10 cellular contexts compared by ENCODE assay signal in the genomic region with DNA sequence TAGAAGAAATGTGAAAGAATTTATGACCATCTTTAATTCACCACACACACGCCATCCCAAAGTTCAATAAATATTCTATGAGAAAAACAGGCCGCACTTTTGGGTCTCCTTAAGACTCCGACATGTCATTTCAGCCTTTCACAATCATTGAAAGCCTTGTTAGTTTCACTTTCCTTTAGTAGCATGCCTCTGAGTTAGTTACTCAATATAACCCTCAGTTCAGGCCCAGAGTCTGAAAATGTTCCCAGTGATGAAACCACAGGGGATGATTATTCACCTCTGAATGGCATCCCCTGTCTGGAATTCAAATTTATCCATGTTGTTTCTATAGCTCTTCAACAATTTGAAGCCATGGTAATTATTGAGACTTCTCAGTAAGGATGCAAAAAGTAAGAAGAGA.
DNase-seq lines count a peak whose midpoint lies in the region; TF ChIP-seq lines count a peak whose summit lies in the region.
"Had no signal": no experiment of that assay in that cellular context is flagged by ENCODE, and none has a peak within 500 bp of the region (broad histone marks: within the 10 kb centered on the region; RNA-seq: fewer than 3 reads in every experiment).

No MANE protein-coding gene starts in this region.

- peak; percentile 65 for DNase-seq in GM12865 (ENCODE audit: low read depth)
- peak; percentile 4 for DNase-seq in NCI-H226
- peak; percentile 89 for DNase-seq in fibroblast of peridontal ligament (ENCODE audit: extremely low read depth)
- DNase-seq in pons (ENCODE audit: low spot score) = peak; percentile 39
- DNase-seq in NCI-H2081 treated with DMSO at 0.1 percent for 48 hours (lab: John Stamatoyannopoulos, UW) = no peak
- no peak for DNase-seq in stimulated activated naive CD4-positive, alpha-beta T cell (lab: John Stamatoyannopoulos, UW)
- no peak for DNase-seq in cerebellum (ENCODE audit: low spot score)
- no peak for DNase-seq in activated CD4-positive, alpha-beta T cell treated with anti-CD3 and anti-CD28 coated beads, Interleukin-2, amount 50 U/mL, for 48 hours
- DNase-seq: NCI-H446 had no signal

- no peak for TF ChIP-seq CTCF in GM12865 (IDR thresholded peaks at IDR 0.05; ENCODE audit: insufficient read depth, low read depth, low read length, missing control alignments)

- no peak overlapping the region for H3K4me3 ChIP-seq in GM12865 (ENCODE audit: low read depth, low read length)
- H3K4me3 ChIP-seq: tibial nerve had no signal

Comparison
In these comparisons a context has a peak if more than half of its experiments do, and no peak if none do; other contexts are left out.
1. DNase-seq: peak in GM12865 (single experiment), NCI-H226 (single experiment), fibroblast of peridontal ligament (single experiment) and pons (single experiment); none in NCI-H2081 treated with DMSO at 0.1 percent for 48 hours (single experiment), stimulated activated naive CD4-positive, alpha-beta T cell (0 of 6), cerebellum (single experiment) and activated CD4-positive, alpha-beta T cell treated with anti-CD3 and anti-CD28 coated beads, Interleukin-2, amount 50 U/mL, for 48 hours (0 of 2).